1 cellular context compared by ENCODE assay signal in genomic region chr20:50870572-50871161, GRCh38.
TF ChIP-seq lines count a peak whose summit lies in the region.

No MANE protein-coding gene starts in this region.

TF ChIP-seq in HepG2, 621 proteins besides CTCF, POLR2A, EP300 and RAD21 (continued from another document):
- TF ChIP-seq ZNF567 (CRISPR knock-in tag; IDR thresholded peaks at IDR 0.05; ENCODE audit: borderline replicate concordance): no peak
- peak; percentile 35; the same call in 1 of the 2 replicates for TF ChIP-seq POLR2AphosphoS5 (IDR thresholded peaks at IDR 0.05; ENCODE audit: low read depth, low read length)
- no peak for TF ChIP-seq ZNF761 (CRISPR knock-in tag; conservative IDR thresholded peaks at IDR 0.05)
- 0 out of 2 replicates have a peak, but pooled peaks have one; percentile 34 for TF ChIP-seq ZNF280B (CRISPR knock-in tag; IDR thresholded peaks at IDR 0.05; ENCODE audit: borderline replicate concordance)
- TF ChIP-seq MAFK (conservative IDR thresholded peaks at IDR 0.05 in 1 of 2, IDR thresholded peaks at IDR 0.05 in 1 of 2; ENCODE audit: low read length in 2 of 2): no peak
- TF ChIP-seq ZFY (CRISPR knock-in tag; IDR thresholded peaks at IDR 0.05): 0 out of 2 replicates have a peak, but pooled peaks have one; percentile 21
- TF ChIP-seq NCOA5 (CRISPR knock-in tag; IDR thresholded peaks at IDR 0.05): no peak
- TF ChIP-seq ZNF329 (CRISPR knock-in tag; IDR thresholded peaks at IDR 0.05; ENCODE audit: low read depth): no peak
- TF ChIP-seq ZNF83 (CRISPR knock-in tag; IDR thresholded peaks at IDR 0.05; ENCODE audit: borderline replicate concordance): no peak
- TF ChIP-seq MTA1 (CRISPR knock-in tag; IDR thresholded peaks at IDR 0.05; ENCODE audit: borderline replicate concordance): 0 out of 2 replicates have a peak, but pooled peaks have one; percentile 27
- peak; percentile 17; the same call in 1 of the 2 replicates for TF ChIP-seq PAXIP1 (CRISPR knock-in tag; conservative IDR thresholded peaks at IDR 0.05)
- TF ChIP-seq TBL1XR1 (IDR thresholded peaks at IDR 0.05; ENCODE audit: borderline replicate concordance, low read length, partially characterized antibody): no peak
- no peak for TF ChIP-seq SMARCE1 (IDR thresholded peaks at IDR 0.05; ENCODE audit: borderline replicate concordance)
- no peak for TF ChIP-seq KDM5A (IDR thresholded peaks at IDR 0.05; ENCODE audit: borderline replicate concordance, low read length)
